18 cellular contexts compared by ENCODE assay signal in genomic region chr10:131773321-131773988, GRCh38.
"Had no signal": no experiment of that assay in that cellular context is flagged by ENCODE, and none has a peak within 500 bp of the region (broad histone marks: within the 10 kb centered on the region; RNA-seq: fewer than 3 reads in every experiment).

No MANE protein-coding gene starts in this region.

- H3K27me3 Mint-ChIP-seq: activated CD4-positive, alpha-beta memory T cell treated with anti-CD3 and anti-CD28 coated beads, Interleukin-2, amount 10 ng/mL, durations not matched to agents 7 days and 5 days; dendritic cell treated with granulocyte-macrophage colony-stimulating factor and Interleukin-4, amounts not matched to agents 40 ng/mL and 50 ng/mL, for 4 days had no signal

- H3K36me3 Mint-ChIP-seq: activated naive CD8-positive, alpha-beta T cell had no signal

- H3K36me3 ChIP-seq: WERI-Rb-1 had no signal

- H3K27ac Mint-ChIP-seq: activated CD4-positive, alpha-beta memory T cell treated with anti-CD3 and anti-CD28 coated beads, Interleukin-2, amount 10 ng/mL, durations not matched to agents 7 days and 5 days; activated CD4-positive, alpha-beta T cell treated with anti-CD3 and anti-CD28 coated beads for 36 hours; activated naive CD8-positive, alpha-beta T cell; dendritic cell treated with granulocyte-macrophage colony-stimulating factor and Interleukin-4, amounts not matched to agents 40 ng/mL and 50 ng/mL, for 4 days; progenitor cell of endocrine pancreas; T-helper 1 cell treated with Interleukin-12 subunit alpha and Interleukin-12 subunit beta and Interleukin-4 antibody, amounts not matched to agents 30 μg/mL and 1 μg/mL, for 36 hours had no signal

- H3K4me1 ChIP-seq: body of pancreas, foreskin keratinocyte had no signal

- H3K4me1 Mint-ChIP-seq: activated CD4-positive, alpha-beta memory T cell treated with anti-CD3 and anti-CD28 coated beads, Interleukin-2, amount 10 ng/mL, durations not matched to agents 7 days and 5 days; activated CD4-positive, alpha-beta T cell treated with anti-CD3 and anti-CD28 coated beads for 36 hours; central memory CD8-positive, alpha-beta T cell had no signal

- DNase-seq: activated CD4-positive, alpha-beta memory T cell treated with anti-CD3 and anti-CD28 coated beads, Interleukin-2, amount 10 ng/mL, durations not matched to agents 7 days and 5 days; activated CD4-positive, alpha-beta T cell treated with anti-CD3 and anti-CD28 coated beads for 36 hours; activated gamma-delta T cell treated with Interleukin-2 at 50 U/mL for 16 hours; activated T-cell treated with anti-CD3 and anti-CD28 coated beads, Interleukin-2, amount 50 U/mL, for 4 hours; amygdala; body of pancreas; effector memory CD4-positive, alpha-beta T cell; foreskin keratinocyte; glutamatergic neuron; midbrain; stimulated activated CD4-positive, alpha-beta T cell treated with anti-CD3 and anti-CD28 coated beads, Interleukin-1b, Interleukin-23, amount 100 ng/mL, for 48 hours; WERI-Rb-1 had no signal

- ATAC-seq: activated CD4-positive, alpha-beta T cell treated with anti-CD3 and anti-CD28 coated beads for 36 hours; activated T-cell treated with anti-CD3 and anti-CD28 coated beads, Interleukin-2, amount 50 U/mL, for 4 hours; body of pancreas; foreskin keratinocyte had no signal

- H3K27me3 ChIP-seq: body of pancreas, foreskin keratinocyte had no signal

- H3K27ac ChIP-seq: body of pancreas, foreskin keratinocyte, WERI-Rb-1 had no signal

- H3K4me3 Mint-ChIP-seq: activated CD4-positive, alpha-beta memory T cell treated with anti-CD3 and anti-CD28 coated beads, Interleukin-2, amount 10 ng/mL, durations not matched to agents 7 days and 5 days; activated CD4-positive, alpha-beta T cell treated with anti-CD3 and anti-CD28 coated beads for 36 hours; activated naive CD8-positive, alpha-beta T cell; activated T-cell treated with anti-CD3 and anti-CD28 coated beads, Interleukin-2, amount 50 U/mL, for 4 hours; central memory CD8-positive, alpha-beta T cell; dendritic cell treated with granulocyte-macrophage colony-stimulating factor and Interleukin-4, amounts not matched to agents 40 ng/mL and 50 ng/mL, for 4 days; T-helper 1 cell treated with Interleukin-12 subunit alpha and Interleukin-12 subunit beta and Interleukin-4 antibody, amounts not matched to agents 30 μg/mL and 1 μg/mL, for 36 hours had no signal

- H3K4me3 ChIP-seq: body of pancreas, lung had no signal
